20 cellular contexts compared by ENCODE assay signal in the genomic region with DNA sequence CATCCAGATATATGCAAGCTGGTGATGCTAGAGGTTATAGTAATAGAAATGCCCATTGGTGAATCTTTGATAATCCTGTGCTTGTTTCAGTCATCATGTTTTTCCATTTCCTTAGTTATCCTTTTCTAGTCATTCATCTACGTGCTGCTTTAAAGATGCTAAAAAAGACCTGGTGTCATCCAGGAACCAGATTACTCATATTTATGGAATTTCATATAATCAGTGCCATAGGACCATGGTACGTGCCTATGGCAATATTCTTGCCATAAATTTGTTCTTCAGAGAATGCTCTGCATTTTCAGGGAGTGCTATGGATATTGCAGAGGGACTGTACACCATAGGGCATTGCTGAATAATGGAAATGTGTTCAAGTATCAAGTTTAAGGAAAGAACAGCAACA.
DNase-seq lines count a peak whose midpoint lies in the region; FAIRE-seq and TF ChIP-seq lines count a peak whose summit lies in the region.
"Had no signal": no experiment of that assay in that cellular context is flagged by ENCODE, and none has a peak within 500 bp of the region (broad histone marks: within the 10 kb centered on the region; RNA-seq: fewer than 3 reads in every experiment).

No MANE protein-coding gene starts in this region.

- H3K79me2 ChIP-seq in keratinocyte (ENCODE audit: control insufficient read depth, insufficient read depth, low read length) = no peaks in the 10 kb centered on the region

- no peaks in the 10 kb centered on the region for H3K27me3 ChIP-seq in keratinocyte (ENCODE audit: control insufficient read depth, extremely low read depth, insufficient read depth, low read length)
- H3K27me3 ChIP-seq: BLaER1 had no signal

- no peak overlapping the region for H3K4me3 ChIP-seq in keratinocyte (ENCODE audit: control insufficient read depth in 2 of 3, extremely low read depth in 1 of 3, insufficient read depth in 2 of 3, low read depth in 1 of 3, low read length in 3 of 3)
- H3K4me3 ChIP-seq: BLaER1, GM23248, HAP-1 had no signal

- no peaks in the 10 kb centered on the region for H3K9me3 ChIP-seq in keratinocyte (ENCODE audit: control insufficient read depth, low read depth, low read length)
- H3K9me3 ChIP-seq: BLaER1, Caco-2, HAP-1 had no signal

- TF ChIP-seq CTCF in keratinocyte (optimal IDR thresholded peaks at IDR 0.05 in 1 of 3, IDR thresholded peaks at IDR 0.05 in 1 of 3, conservative IDR thresholded peaks at IDR 0.05 in 1 of 3; ENCODE audit: extremely low read depth in 1 of 3, insufficient read depth in 2 of 3, low read length in 3 of 3) (no peak), D721Med (IDR thresholded peaks at IDR 0.05; ENCODE audit: insufficient read depth, missing control alignments) (no peak)

- no peak overlapping the region for H3K27ac ChIP-seq in keratinocyte (ENCODE audit: control insufficient read depth, insufficient read depth, low read length)
- H3K27ac ChIP-seq: BLaER1, C4-2B had no signal

- H3K4me2 ChIP-seq in keratinocyte (ENCODE audit: control insufficient read depth, extremely low read depth, insufficient read depth, low read depth, low read length) = no peak overlapping the region
- H3K4me2 ChIP-seq: BLaER1 had no signal

- H4K20me1 ChIP-seq in keratinocyte (ENCODE audit: control insufficient read depth, extremely low read depth, insufficient read depth, low read length) = no peaks in the 10 kb centered on the region
- H4K20me1 ChIP-seq: BLaER1 had no signal

- peaks cover 24% of the 10 kb centered on the region for H3K4me1 ChIP-seq in keratinocyte (ENCODE audit: control insufficient read depth, extremely low read depth, insufficient read depth, low read length)
- H3K4me1 ChIP-seq: BLaER1, Caco-2, HAP-1 had no signal

- no peak overlapping the region for H3K9ac ChIP-seq in keratinocyte (ENCODE audit: control insufficient read depth, extremely low read depth, insufficient read depth, low read length)
- H3K9ac ChIP-seq: BLaER1, GM23248 had no signal

- peak; percentile 29 for FAIRE-seq in keratinocyte (lab: Jason Lieb, UNC)
- no peak for FAIRE-seq in D721Med (lab: Jason Lieb, UNC)
- FAIRE-seq: GM12891, H1 had no signal

- H3K36me3 ChIP-seq in keratinocyte (ENCODE audit: control insufficient read depth in 2 of 2, extremely low read depth in 1 of 2, insufficient read depth in 2 of 2, low read length in 2 of 2) = no peaks in the 10 kb centered on the region
- H3K36me3 ChIP-seq: BLaER1, HAP-1 had no signal

- no peaks in the 10 kb centered on the region for H3K9me1 ChIP-seq in keratinocyte (ENCODE audit: control insufficient read depth, extremely low read depth, insufficient read depth, low read length)

- dilution Hi-C loops in keratinocyte (cut with MboI; ENCODE audit: extremely low pct_ligation_motif_present, low sequenced_read_pairs) = loop anchor here (25.0 kb wide), 2 partner anchors 1191 to 1716 kb away; no protein-coding TSS in a partner anchor

- H2AFZ ChIP-seq in keratinocyte (ENCODE audit: control insufficient read depth, low read length) = no peak overlapping the region
- H2AFZ ChIP-seq: GM23248 had no signal

- DNase-seq in EH (ENCODE audit: low read depth) (peak; percentile 41), ELR (ENCODE audit: low read depth) (peak; percentile 58), RPMI7951 (ENCODE audit: low read depth) (peak; percentile 36), keratinocyte (ENCODE audit: low read depth, low spot score) (no peak), D721Med (ENCODE audit: insufficient read length, low spot score) (no peak), H4 (ENCODE audit: low spot score) (no peak), glomerular visceral epithelial cell (ENCODE audit: extremely low spot score) (no peak)
- DNase-seq: Caco-2; CD4-positive, CD25-positive, alpha-beta regulatory T cell; CD8-positive, alpha-beta T cell; DMS53; DMS79 treated with DMSO at 0.1 percent for 48 hours; GF-D8; GM23248; HFFc6 had no signal

Comparison
In these comparisons a context has a peak if more than half of its experiments do, and no peak if none do; other contexts are left out.
1. DNase-seq: peak in EH (single experiment), ELR (single experiment) and RPMI7951 (single experiment); none in keratinocyte (single experiment), D721Med (single experiment), H4 (single experiment) and glomerular visceral epithelial cell (single experiment).